1 cellular context compared by ENCODE assay signal in genomic region chr1:246530482-246530881, GRCh38.
TF ChIP-seq lines count a peak whose summit lies in the region.

No MANE protein-coding gene starts in this region.

TF ChIP-seq in HepG2, 621 proteins besides CTCF, POLR2A, EP300 and RAD21:
- TF ChIP-seq ZNF616 (CRISPR knock-in tag; IDR thresholded peaks at IDR 0.05; ENCODE audit: low read depth) (peak; percentile 99), JARID2 (CRISPR knock-in tag; IDR thresholded peaks at IDR 0.05; ENCODE audit: insufficient replicate concordance) (no peak), SYNCRIP (IDR thresholded peaks at IDR 0.05; ENCODE audit: insufficient read depth, low read depth, low read length) (no peak), SMAD3 (CRISPR knock-in tag; IDR thresholded peaks at IDR 0.05) (no peak)
